ENCODE assay signal across 1 cellular context in the genomic region with DNA sequence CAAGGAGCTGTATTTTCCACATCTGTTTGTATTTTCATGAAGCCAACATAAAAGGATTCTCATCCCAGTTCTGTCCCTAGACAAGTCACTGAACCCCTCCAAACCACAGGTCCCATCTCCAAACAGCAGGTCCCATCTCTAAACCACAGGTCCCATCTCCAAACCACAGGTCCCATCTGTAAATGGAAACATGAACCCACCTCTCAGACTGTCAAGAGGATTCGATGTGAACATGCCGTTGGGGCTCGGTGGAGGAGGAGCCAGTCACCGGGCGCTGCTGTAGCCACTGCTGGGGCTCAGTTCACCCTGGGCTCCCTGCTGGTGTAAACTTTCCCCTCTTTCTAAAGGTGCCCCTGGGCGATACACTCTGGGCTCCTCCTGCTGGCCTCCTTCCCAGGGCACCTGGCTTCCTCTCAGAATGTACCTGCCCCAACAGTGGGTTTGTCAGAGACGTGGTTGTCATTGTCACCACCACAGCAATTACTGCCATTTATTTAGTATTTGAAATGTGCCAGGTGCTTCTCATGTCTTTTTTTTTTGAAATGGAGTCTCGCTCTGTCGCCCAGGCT.
TF ChIP-seq lines count a peak whose summit lies in the region.

No MANE protein-coding gene starts in this region.

TF ChIP-seq in HCT116, 20 proteins besides CTCF, POLR2A, EP300 and RAD21:
- TF ChIP-seq TCF7L2 (IDR thresholded peaks at IDR 0.05; ENCODE audit: borderline replicate concordance, extremely low read depth, insufficient read depth, insufficient read length) (no peak), SIN3A (IDR thresholded peaks at IDR 0.05; ENCODE audit: low read depth) (no peak), SRF (IDR thresholded peaks at IDR 0.05; ENCODE audit: low read depth) (no peak), ELF1 (IDR thresholded peaks at IDR 0.05; ENCODE audit: borderline replicate concordance, low read depth) (no peak), EZH2phosphoT487 (IDR thresholded peaks at IDR 0.05; ENCODE audit: borderline replicate concordance) (no peak)
- TF ChIP-seq, protein P1, sequence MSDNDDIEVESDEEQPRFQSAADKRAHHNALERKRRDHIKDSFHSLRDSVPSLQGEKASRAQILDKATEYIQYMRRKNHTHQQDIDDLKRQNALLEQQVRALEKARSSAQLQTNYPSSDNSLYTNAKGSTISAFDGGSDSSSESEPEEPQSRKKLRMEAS (IDR thresholded peaks at IDR 0.05) = no peak
